Comparison of ENCODE assay signal across 12 cellular contexts in the genomic region with DNA sequence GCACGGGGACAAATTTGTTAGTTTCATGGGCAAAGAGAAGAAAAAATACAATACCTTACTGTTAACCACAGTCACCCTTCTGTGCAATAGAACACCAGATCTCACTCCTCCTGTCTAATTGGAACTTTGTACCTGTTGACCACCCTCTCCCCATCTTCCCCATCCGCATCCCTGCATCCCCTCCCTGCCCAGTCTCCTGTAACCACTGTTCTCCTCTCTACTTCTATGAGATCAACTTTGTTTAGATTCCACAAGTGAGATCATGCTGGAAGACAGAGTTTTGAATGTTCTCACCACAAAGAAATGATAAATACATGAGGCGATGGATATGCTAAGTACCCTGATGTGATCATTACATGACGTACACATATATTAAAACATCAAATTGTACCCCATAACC. TPM values are rescaled to one million over a fixed set of nuclear protein-coding genes. Genes with fewer than 3 reads are reported as not detected.
DNase-seq lines count a peak whose midpoint lies in the region; ATAC-seq, FAIRE-seq and TF ChIP-seq lines count a peak whose summit lies in the region.
"Had no signal": no experiment of that assay in that cellular context is flagged by ENCODE, and none has a peak within 500 bp of the region (broad histone marks: within the 10 kb centered on the region; RNA-seq: fewer than 3 reads in every experiment).

No MANE protein-coding gene starts in this region.

- H3K4me1 ChIP-seq in mucosa of descending colon (ENCODE audit: low read depth) (peaks cover 2% of the 10 kb centered on the region), adrenal gland (replicated peaks in 1 of 2) (peaks cover 5 to 9% of the 10 kb centered on the region in 2 donors)

- no peaks in the 10 kb centered on the region for H3K27me3 ChIP-seq in brain microvascular endothelial cell (replicated peaks)
- H3K27me3 ChIP-seq in H7 (ENCODE audit: control insufficient read depth, insufficient read depth, low read length): no peaks in the 10 kb centered on the region
- H3K27me3 ChIP-seq in adrenal gland: no peaks in the 10 kb centered on the region

- FAIRE-seq in GM12892 (lab: Jason Lieb, UNC): no peak

- 70 to 72% (median 71%) methylated on average over 4 of the region's 4 CpGs for WGBS in adrenal gland, 4 donors

- H3K36me3 ChIP-seq in brain microvascular endothelial cell (replicated peaks) (no peaks in the 10 kb centered on the region), mucosa of descending colon (ENCODE audit: low read depth) (no peaks in the 10 kb centered on the region), H7 (replicated peaks; ENCODE audit: control insufficient read depth, insufficient read depth, low read length) (no peaks in the 10 kb centered on the region; the same call in 1 of the 2 replicates), adrenal gland (replicated peaks in 1 of 2) (peaks cover 0 to 4% of the 10 kb centered on the region in 2 donors)

- no peak for TF ChIP-seq CTCF in brain microvascular endothelial cell (IDR thresholded peaks at IDR 0.05; ENCODE audit: low read depth, low read length, missing control alignments)
- no peak for TF ChIP-seq CTCF in mucosa of descending colon (IDR thresholded peaks at IDR 0.05)
- TF ChIP-seq CTCF in adrenal gland (IDR thresholded peaks at IDR 0.05): no peak

- DNase-seq in Daoy (ENCODE audit: low read depth): peak; percentile 47
- peak; percentile 75 for DNase-seq in NCI-H226
- DNase-seq in brain microvascular endothelial cell: peak; percentile 53
- DNase-seq in mucosa of descending colon: no peak
- no peak for DNase-seq in H7
- DNase-seq in GM12892 (ENCODE audit: insufficient read length): no peak
- DNase-seq in adrenal gland: no peak
- DNase-seq in CD1c-positive myeloid dendritic cell (ENCODE audit: extremely low spot score): no peak
- DNase-seq: KG1, SIG-M5 had no signal

- in situ Hi-C loops in brain microvascular endothelial cell (cut with HindIII; ENCODE audit: low pct_ligation_motif_present, low sequenced_read_pairs): no loop called here

- no peak overlapping the region for H3K4me3 ChIP-seq in brain microvascular endothelial cell (ENCODE audit: low read depth, low read length)
- H3K4me3 ChIP-seq in mucosa of descending colon: no peak overlapping the region
- H3K4me3 ChIP-seq in H7 (ENCODE audit: insufficient read depth, low read depth, low read length): no peak overlapping the region
- no peak overlapping the region for H3K4me3 ChIP-seq in adrenal gland
- H3K4me3 ChIP-seq: coronary artery, skin epidermis had no signal

- H3K9me3 ChIP-seq in mucosa of descending colon (no peaks in the 10 kb centered on the region), adrenal gland (replicated peaks in 1 of 3) (no peaks in the 10 kb centered on the region)

- TF ChIP-seq POLR2A in GM12892 (IDR thresholded peaks at IDR 0.05; ENCODE audit: low read depth, low read length): no peak
- no peak for TF ChIP-seq POLR2A in adrenal gland (IDR thresholded peaks at IDR 0.05)

- peak overlapping the region; percentile 98 for H3K27ac ChIP-seq in brain microvascular endothelial cell
- peak overlapping the region in 1 of 5 donors; percentile 44 for H3K27ac ChIP-seq in adrenal gland
- H3K27ac ChIP-seq: coronary artery had no signal

- intact Hi-C loops in mucosa of descending colon (cut with DNase I, micrococcal nuclease): no loop called here
- intact Hi-C loops in adrenal gland (cut with DNase I): no loop called here

- ATAC-seq in mucosa of descending colon: peak; percentile 18

RNA-seq across cellular contexts. Expression of gene CLEC16A, which starts 47.7 kb away (rescaled TPM):
- total RNA-seq in Daoy (2014; rRNA removed; shearing (Covaris generic)): 7.2 TPM in 2 replicates
- total RNA-seq in mucosa of descending colon (10 to 100 TPM; 30.3 to 38.1 (median 37.1) TPM), adrenal gland (10 to 100 TPM; 22.5 to 37.2 (median 29.0) TPM)
- 12.0 and 15.1 TPM in 2 replicates for total RNA-seq in H7 (2014; rRNA removed; shearing (Covaris generic))
- polyA plus RNA-seq in GM12892 (2012; ENCODE audit: missing spikeins): 15.4 TPM
- polyA plus RNA-seq in adrenal gland: 10 to 100 TPM; 14.0 to 24.7 (median 21.6) TPM

RNA-seq across cellular contexts. Expression of gene DEXI, which starts 49.8 kb away (rescaled TPM):
- 38.4 and 45.4 TPM in 2 replicates for total RNA-seq in Daoy (2014; rRNA removed; shearing (Covaris generic))
- total RNA-seq in mucosa of descending colon: 10 to 100 TPM; 18.0 to 44.8 (median 26.6) TPM
- 55.9 and 63.1 TPM in 2 replicates for total RNA-seq in H7 (2014; rRNA removed; shearing (Covaris generic))
- polyA plus RNA-seq in GM12892 (2012; ENCODE audit: missing spikeins): 8.4 TPM
- 100 to 1,000 TPM in 5 of 8 donors, 10 to 100 TPM in 3; 91.9 to 303 (median 136) TPM for total RNA-seq in adrenal gland
- polyA plus RNA-seq in adrenal gland: 10 to 100 TPM; 52.6 to 56.6 (median 54.3) TPM

Comparison
In these comparisons a context has a peak if more than half of its experiments do, and no peak if none do; other contexts are left out.
1. DNase-seq: peak in Daoy (single experiment), NCI-H226 (single experiment) and brain microvascular endothelial cell (single experiment); none in mucosa of descending colon (0 of 3), H7 (single experiment), GM12892 (single experiment), adrenal gland (0 of 7) and CD1c-positive myeloid dendritic cell (single experiment).